ENCODE assay signal across 8 cellular contexts in genomic region chr20:45934046-45934586, GRCh38. TPM values are rescaled to one million over a fixed set of nuclear protein-coding genes. Genes with fewer than 3 reads are reported as not detected.
DNase-seq lines count a peak whose midpoint lies in the region; ATAC-seq and TF ChIP-seq lines count a peak whose summit lies in the region.

No MANE protein-coding gene starts in this region.

- H3K9me3 ChIP-seq in BLaER1 treated with 17β-estradiol and CSF1 and Interleukin-3, amounts not matched to agents 10 nM and 100 nM (replicated peaks in 1 of 11): no peaks in the 10 kb centered on the region
- no peaks in the 10 kb centered on the region for H3K9me3 ChIP-seq in OCI-LY1 (ENCODE audit: low read length)
- no peaks in the 10 kb centered on the region for H3K9me3 ChIP-seq in iPS-18c (ENCODE audit: control insufficient read depth, insufficient read depth, low read length)

- peak overlapping the region; percentile 99 to 100 (median 100) for H3K9ac ChIP-seq in BLaER1 treated with 17β-estradiol and CSF1 and Interleukin-3, amounts not matched to agents 10 nM and 100 nM
- H3K9ac ChIP-seq in OCI-LY1 (ENCODE audit: low read length): peak overlapping the region; percentile 93

- no peak overlapping the region for H2AFZ ChIP-seq in OCI-LY1 (ENCODE audit: low read length)

- ATAC-seq in GM18873 (IDR thresholded peaks at IDR 0.05; ENCODE audit: low FRiP score, unreplicated experiment) (peak; percentile 10), HG03280 (IDR thresholded peaks at IDR 0.05; ENCODE audit: unreplicated experiment) (peak; percentile 1)

- no peak for DNase-seq in amniotic stem cell (lab: John Stamatoyannopoulos, UW)

- peaks cover 24 to 27% (median 26%) of the 10 kb centered on the region in 11 experiments for H3K36me3 ChIP-seq in BLaER1 treated with 17β-estradiol and CSF1 and Interleukin-3, amounts not matched to agents 10 nM and 100 nM
- H3K36me3 ChIP-seq in OCI-LY1 (ENCODE audit: insufficient read depth, low read length): peaks cover 22% of the 10 kb centered on the region

- peak overlapping the region; percentile 95 to 100 (median 98) for H3K4me3 Mint-ChIP-seq in brain

- peaks cover 0 to 7% (median 0%) of the 10 kb centered on the region in 5 experiments for H3K9me3 Mint-ChIP-seq in brain

- TF ChIP-seq CTCF in OCI-LY1 (IDR thresholded peaks at IDR 0.05; ENCODE audit: low read length) (no peak), brain (conservative IDR thresholded peaks at IDR 0.05) (no peak)

- peaks cover 3% of the 10 kb centered on the region for H3K27me3 Mint-ChIP-seq in brain

- peaks cover 18 to 44% (median 26%) of the 10 kb centered on the region in 10 experiments for H3K4me1 ChIP-seq in BLaER1 treated with 17β-estradiol and CSF1 and Interleukin-3, amounts not matched to agents 10 nM and 100 nM
- H3K4me1 ChIP-seq in OCI-LY1 (ENCODE audit: insufficient read depth, low read length, severe bottlenecking): peaks cover 14% of the 10 kb centered on the region

- H3K4me1 Mint-ChIP-seq in brain: peaks cover 29% of the 10 kb centered on the region

- peak overlapping the region; percentile 99 to 100 (median 100) for H3K27ac Mint-ChIP-seq in brain

- peaks cover 16% of the 10 kb centered on the region for H3K36me3 Mint-ChIP-seq in brain

- H3K79me2 ChIP-seq in OCI-LY1 (ENCODE audit: insufficient read depth, low read length): peaks cover 7% of the 10 kb centered on the region

- H3K4me2 ChIP-seq in BLaER1 treated with 17β-estradiol and CSF1 and Interleukin-3, amounts not matched to agents 10 nM and 100 nM: peak overlapping the region; percentile 84 to 99 (median 92)
- H3K4me2 ChIP-seq in OCI-LY1 (ENCODE audit: low read length): peak overlapping the region; percentile 74

- H3F3A ChIP-seq in OCI-LY1 (ENCODE audit: insufficient read depth, low read length): no peaks in the 10 kb centered on the region

- H3K27me3 ChIP-seq in BLaER1 treated with 17β-estradiol and CSF1 and Interleukin-3, amounts not matched to agents 10 nM and 100 nM: no peaks in the 10 kb centered on the region
- no peaks in the 10 kb centered on the region for H3K27me3 ChIP-seq in OCI-LY1 (ENCODE audit: insufficient read depth, low read length)

- peak overlapping the region; percentile 99 to 100 (median 100) for H3K27ac ChIP-seq in BLaER1 treated with 17β-estradiol and CSF1 and Interleukin-3, amounts not matched to agents 10 nM and 100 nM
- H3K27ac ChIP-seq in OCI-LY1 (ENCODE audit: low read depth, low read length, poor library complexity, severe bottlenecking) (peak overlapping the region; percentile 67), skin epidermis (peak overlapping the region; percentile 95 to 100 (median 100))

- peaks cover 0 to 50% (median 29%) of the 10 kb centered on the region in 11 experiments; a peak in 15 of 22 replicates for H4K20me1 ChIP-seq in BLaER1 treated with 17β-estradiol and CSF1 and Interleukin-3, amounts not matched to agents 10 nM and 100 nM
- no peaks in the 10 kb centered on the region for H4K20me1 ChIP-seq in OCI-LY1 (ENCODE audit: insufficient read depth, low read length)

- peak overlapping the region; percentile 78 to 98 (median 86) for H3K4me3 ChIP-seq in BLaER1 treated with 17β-estradiol and CSF1 and Interleukin-3, amounts not matched to agents 10 nM and 100 nM
- H3K4me3 ChIP-seq in OCI-LY1 (ENCODE audit: low read depth, low read length, poor library complexity, severe bottlenecking) (peak overlapping the region; percentile 68), iPS-18c (ENCODE audit: insufficient read depth, low read depth, low read length) (peak overlapping the region; percentile 96), skin epidermis (peak overlapping the region; percentile 82 to 98 (median 94))

- no peaks in the 10 kb centered on the region for H3K9me2 ChIP-seq in OCI-LY1 (ENCODE audit: low read depth, low read length)

RNA-seq across cellular contexts. Expression of gene PCIF1, which starts 0.4 kb away (rescaled TPM):
- polyA plus RNA-seq in brain (ENCODE audit: insufficient read depth, low read depth, low replicate concordance): 90.9 TPM

RNA-seq across cellular contexts. Expression of gene PLTP, which starts 22.2 kb away (rescaled TPM):
- polyA plus RNA-seq in brain (ENCODE audit: insufficient read depth, low read depth, low replicate concordance): 65.5 TPM

RNA-seq across cellular contexts. Expression of gene ZNF335, which starts 37.9 kb away (rescaled TPM):
- polyA plus RNA-seq in brain (ENCODE audit: insufficient read depth, low read depth, low replicate concordance): 12.5 TPM

RNA-seq across cellular contexts. Expression of gene CTSA, which starts 43.0 kb away (rescaled TPM):
- 89.7 TPM for polyA plus RNA-seq in brain (ENCODE audit: insufficient read depth, low read depth, low replicate concordance)

RNA-seq across cellular contexts. Expression of gene NEURL2, which starts 43.1 kb away (rescaled TPM):
- polyA plus RNA-seq in brain (ENCODE audit: insufficient read depth, low read depth, low replicate concordance): 1.9 TPM
